ENCODE assay signal across 26 cellular contexts in the genomic region with DNA sequence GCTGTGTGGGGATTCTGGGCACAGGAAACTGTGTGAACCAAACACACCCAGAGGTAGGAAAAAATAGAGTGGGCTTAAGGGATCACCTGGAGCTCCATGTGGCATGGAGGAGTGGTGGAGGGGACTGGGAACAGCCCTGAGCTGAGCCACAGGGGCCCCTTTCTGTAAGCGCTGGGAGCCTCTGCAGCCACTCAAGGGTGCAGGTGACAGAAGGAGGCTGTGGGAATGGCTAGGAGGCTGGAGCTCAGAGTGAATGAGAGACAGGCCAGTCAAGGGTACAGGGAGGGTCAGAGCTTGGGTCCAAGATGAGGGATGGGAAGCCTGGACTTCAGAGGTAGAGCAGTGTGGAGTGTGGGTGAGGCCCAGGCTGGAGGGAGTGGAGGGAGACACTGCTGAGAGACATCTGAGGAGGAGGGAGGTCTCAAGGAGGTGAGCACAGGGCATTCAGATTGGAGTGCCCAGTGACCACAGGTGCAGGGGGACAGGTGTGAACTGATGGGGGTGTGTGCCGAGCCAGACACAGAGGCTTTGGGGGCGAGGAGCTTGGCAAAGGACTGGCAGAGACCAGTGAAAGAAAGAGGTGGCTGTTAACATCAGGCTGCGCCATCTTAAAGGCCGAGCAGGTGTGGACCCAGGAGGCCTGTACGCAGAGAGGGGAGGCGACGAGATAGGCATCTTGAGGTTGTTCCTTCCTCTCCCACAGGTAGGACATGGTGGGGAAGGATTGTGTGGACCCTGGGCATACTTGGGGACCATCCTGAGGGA. TPM values are rescaled to one million over a fixed set of nuclear protein-coding genes. Genes with fewer than 3 reads are reported as not detected.
DNase-seq lines count a peak whose midpoint lies in the region; ATAC-seq and TF ChIP-seq lines count a peak whose summit lies in the region.
"Had no signal": no experiment of that assay in that cellular context is flagged by ENCODE, and none has a peak within 500 bp of the region (broad histone marks: within the 10 kb centered on the region; RNA-seq: fewer than 3 reads in every experiment).

No MANE protein-coding gene starts in this region.

- H3K9me3 Mint-ChIP-seq in activated CD8-positive, alpha-beta T cell treated with anti-CD3 and anti-CD28 coated beads, Interleukin-2, amount 10 ng/mL, durations not matched to agents 7 days and 5 days (ENCODE audit: insufficient read depth), result no peaks in the 10 kb centered on the region
- no peaks in the 10 kb centered on the region for H3K9me3 Mint-ChIP-seq in activated CD8-positive, alpha-beta T cell treated with anti-CD3 and anti-CD28 coated beads for 36 hours
- no peaks in the 10 kb centered on the region for H3K9me3 Mint-ChIP-seq in nephron progenitor cell
- H3K9me3 Mint-ChIP-seq: T-helper 1 cell treated with Interleukin-12 subunit alpha and Interleukin-12 subunit beta and Interleukin-4 antibody, amounts not matched to agents 30 μg/mL and 1 μg/mL, for 36 hours; type B pancreatic cell had no signal

- CTCF ChIA-PET in activated CD8-positive, alpha-beta T cell treated with anti-CD3 and anti-CD28 coated beads, Interleukin-2, amount 10 ng/mL, durations not matched to agents 7 days and 5 days (lab: Charles Lee), result interaction anchor here (1.4 kb wide), 1 partner anchor 46 kb away, joined by 3 read pairs; no protein-coding TSS in a partner anchor
- CTCF ChIA-PET in activated CD8-positive, alpha-beta T cell treated with anti-CD3 and anti-CD28 coated beads for 36 hours (lab: Charles Lee), result no interaction called here

- ATAC-seq in activated CD8-positive, alpha-beta T cell treated with anti-CD3 and anti-CD28 coated beads, Interleukin-2, amount 10 ng/mL, durations not matched to agents 7 days and 5 days, result no peak
- no peak for ATAC-seq in activated CD8-positive, alpha-beta T cell treated with anti-CD3 and anti-CD28 coated beads for 36 hours
- no peak for ATAC-seq in T-helper 17 cell
- ATAC-seq in aorta (ENCODE audit: low FRiP score), result no peak
- ATAC-seq: activated CD4-positive, CD25-positive, alpha-beta regulatory T cell treated with anti-CD3 and anti-CD28 coated beads, Interleukin-2, amount 50 U/mL, for 24 hours had no signal

- intact Hi-C loops in activated CD8-positive, alpha-beta T cell treated with anti-CD3 and anti-CD28 coated beads for 36 hours (cut with micrococcal nuclease), result no loop called here
- intact Hi-C loops in stomach (cut with DNase I; ENCODE audit: low total_unique reads) (no loop called here), head of caudate nucleus (cut with DNase I) (no loop called here), aorta (cut with DNase I) (no loop called here)

- 92 to 95% (median 94%) methylated on average over 8 of the region's 8 CpGs for WGBS in stomach, 5 donors
- 98 to 99% methylated on average over 8 of the region's 8 CpGs for WGBS in aorta, 2 donors

- no peaks in the 10 kb centered on the region for H3K9me3 ChIP-seq in T-helper 17 cell (ENCODE audit: control insufficient read depth, low read length, poor library complexity, severe bottlenecking)
- H3K9me3 ChIP-seq in stomach, result no peaks in the 10 kb centered on the region
- H3K9me3 ChIP-seq in aorta (ENCODE audit: control insufficient read depth, low read length), result no peaks in the 10 kb centered on the region
- H3K9me3 ChIP-seq: adrenal gland had no signal

- H3K27me3 ChIP-seq in stomach (no peaks in the 10 kb centered on the region), aorta (ENCODE audit: control insufficient read depth in 1 of 2, insufficient read depth in 2 of 2, low read length in 1 of 2) (no peaks in the 10 kb centered on the region)
- H3K27me3 ChIP-seq: adrenal gland, brain microvascular endothelial cell had no signal

- H3K4me1 Mint-ChIP-seq in activated CD8-positive, alpha-beta T cell treated with anti-CD3 and anti-CD28 coated beads, Interleukin-2, amount 10 ng/mL, durations not matched to agents 7 days and 5 days (ENCODE audit: low read depth), result peaks cover 22% of the 10 kb centered on the region
- peaks cover 10% of the 10 kb centered on the region for H3K4me1 Mint-ChIP-seq in activated CD8-positive, alpha-beta T cell treated with anti-CD3 and anti-CD28 coated beads for 36 hours (ENCODE audit: low read depth)
- peaks cover 28% of the 10 kb centered on the region for H3K4me1 Mint-ChIP-seq in T-helper 17 cell
- peaks cover 30% of the 10 kb centered on the region for H3K4me1 Mint-ChIP-seq in nephron progenitor cell

- TF ChIP-seq CTCF in activated CD8-positive, alpha-beta T cell treated with anti-CD3 and anti-CD28 coated beads for 36 hours (IDR thresholded peaks at IDR 0.05), result no peak
- TF ChIP-seq CTCF in nephron progenitor cell (IDR thresholded peaks at IDR 0.05) (no peak), stomach (IDR thresholded peaks at IDR 0.05) (no peak)

- H3K36me3 ChIP-seq in stomach (no peaks in the 10 kb centered on the region), aorta (ENCODE audit: control insufficient read depth in 1 of 2, insufficient read depth in 2 of 2, low read length in 1 of 2) (no peaks in the 10 kb centered on the region)
- H3K36me3 ChIP-seq: adrenal gland, brain microvascular endothelial cell had no signal

- no peak overlapping the region for H3K4me3 ChIP-seq in stomach
- H3K4me3 ChIP-seq in aorta (ENCODE audit: low read length in 2 of 2), result no peak overlapping the region
- H3K4me3 ChIP-seq: adrenal gland, SK-N-MC, smooth muscle cell had no signal

- no peak overlapping the region for H3K4me3 Mint-ChIP-seq in activated CD8-positive, alpha-beta T cell treated with anti-CD3 and anti-CD28 coated beads, Interleukin-2, amount 10 ng/mL, durations not matched to agents 7 days and 5 days
- H3K4me3 Mint-ChIP-seq in activated CD8-positive, alpha-beta T cell treated with anti-CD3 and anti-CD28 coated beads for 36 hours, result no peak overlapping the region
- H3K4me3 Mint-ChIP-seq in T-helper 17 cell (peak overlapping the region; percentile 31), nephron progenitor cell (no peak overlapping the region)
- H3K4me3 Mint-ChIP-seq: T-helper 1 cell treated with Interleukin-12 subunit alpha and Interleukin-12 subunit beta and Interleukin-4 antibody, amounts not matched to agents 30 μg/mL and 1 μg/mL, for 36 hours; type B pancreatic cell had no signal

- peaks cover 11% of the 10 kb centered on the region for H3K27me3 Mint-ChIP-seq in activated CD8-positive, alpha-beta T cell treated with anti-CD3 and anti-CD28 coated beads, Interleukin-2, amount 10 ng/mL, durations not matched to agents 7 days and 5 days (ENCODE audit: low read depth)
- no peaks in the 10 kb centered on the region for H3K27me3 Mint-ChIP-seq in activated CD8-positive, alpha-beta T cell treated with anti-CD3 and anti-CD28 coated beads for 36 hours
- H3K27me3 Mint-ChIP-seq in T-helper 17 cell (peaks cover 18% of the 10 kb centered on the region), nephron progenitor cell (ENCODE audit: low read depth, poor library complexity) (peaks cover 27% of the 10 kb centered on the region)

- peak overlapping the region; percentile 10 for H3K27ac Mint-ChIP-seq in activated CD8-positive, alpha-beta T cell treated with anti-CD3 and anti-CD28 coated beads, Interleukin-2, amount 10 ng/mL, durations not matched to agents 7 days and 5 days
- H3K27ac Mint-ChIP-seq in activated CD8-positive, alpha-beta T cell treated with anti-CD3 and anti-CD28 coated beads for 36 hours, result no peak overlapping the region
- peak overlapping the region; percentile 69 for H3K27ac Mint-ChIP-seq in T-helper 17 cell
- H3K27ac Mint-ChIP-seq in nephron progenitor cell, result peak overlapping the region; percentile 79
- H3K27ac Mint-ChIP-seq: T-helper 1 cell treated with Interleukin-12 subunit alpha and Interleukin-12 subunit beta and Interleukin-4 antibody, amounts not matched to agents 30 μg/mL and 1 μg/mL, for 36 hours; type B pancreatic cell had no signal

- H3K4me1 ChIP-seq in stomach (peaks cover 13 to 51% (median 28%) of the 10 kb centered on the region in 4 donors), aorta (ENCODE audit: control insufficient read depth in 1 of 2, insufficient read depth in 2 of 2, low read length in 2 of 2) (no peaks in the 10 kb centered on the region)

- no peak for TF ChIP-seq EP300 in stomach (IDR thresholded peaks at IDR 0.05)

- no peak for DNase-seq in activated CD8-positive, alpha-beta T cell treated with anti-CD3 and anti-CD28 coated beads, Interleukin-2, amount 10 ng/mL, durations not matched to agents 7 days and 5 days
- DNase-seq in activated CD8-positive, alpha-beta T cell treated with anti-CD3 and anti-CD28 coated beads for 36 hours, result no peak
- DNase-seq in T-helper 17 cell (no peak), nephron progenitor cell (no peak), stomach (no peak), NAMALWA (ENCODE audit: low spot score) (no peak), head of caudate nucleus (no peak), aorta (no peak)
- DNase-seq: 8988T; activated T-cell treated with anti-CD3 and anti-CD28 coated beads for 4 hours; adrenal gland; brain microvascular endothelial cell; KG1; mesenchymal stem cell; NCI-H1417 treated with DMSO at 0.1 percent for 48 hours; NCI-H2081 treated with DMSO at 0.1 percent for 48 hours; NCI-H226; NCI-H748 treated with DMSO at 0.1 percent for 48 hours; occipital lobe; stimulated activated CD4-positive, alpha-beta T cell treated with anti-CD3 and anti-CD28 coated beads, Interleukin-2, amount 100 ng/mL, for 24 hours had no signal

- no peak for TF ChIP-seq POLR2A in stomach (IDR thresholded peaks at IDR 0.05)

- H3K27ac ChIP-seq in stomach (peak overlapping the region in 3 of 5 donors; percentile 65 to 78 (median 71)), aorta (ENCODE audit: low read depth in 1 of 2, low read length in 2 of 2) (no peak overlapping the region)
- H3K27ac ChIP-seq: brain microvascular endothelial cell, epithelial cell of prostate, SK-N-MC had no signal

- POLR2A ChIA-PET in activated CD8-positive, alpha-beta T cell treated with anti-CD3 and anti-CD28 coated beads, Interleukin-2, amount 10 ng/mL, durations not matched to agents 7 days and 5 days (lab: Charles Lee), result interaction anchor here (0.7 kb wide), 1 partner anchor 18 kb away, joined by 3 read pairs; no protein-coding TSS in a partner anchor
- POLR2A ChIA-PET in activated CD8-positive, alpha-beta T cell treated with anti-CD3 and anti-CD28 coated beads for 36 hours (lab: Charles Lee), result no interaction called here

- no peaks in the 10 kb centered on the region for H3K36me3 Mint-ChIP-seq in activated CD8-positive, alpha-beta T cell treated with anti-CD3 and anti-CD28 coated beads, Interleukin-2, amount 10 ng/mL, durations not matched to agents 7 days and 5 days (ENCODE audit: low read depth)
- H3K36me3 Mint-ChIP-seq in activated CD8-positive, alpha-beta T cell treated with anti-CD3 and anti-CD28 coated beads for 36 hours (ENCODE audit: low read depth), result no peaks in the 10 kb centered on the region
- H3K36me3 Mint-ChIP-seq in T-helper 17 cell (ENCODE audit: low read depth) (peaks cover 2% of the 10 kb centered on the region), nephron progenitor cell (ENCODE audit: low read depth) (no peaks in the 10 kb centered on the region)
- H3K36me3 Mint-ChIP-seq: type B pancreatic cell had no signal

RNA-seq across cellular contexts. Expression of a gene that starts 56.8 kb away (rescaled TPM):
- total RNA-seq in activated CD8-positive, alpha-beta T cell treated with anti-CD3 and anti-CD28 coated beads, Interleukin-2, amount 10 ng/mL, durations not matched to agents 7 days and 5 days, result under 1 TPM; 0.31 to 0.32 TPM
- total RNA-seq in activated CD8-positive, alpha-beta T cell treated with anti-CD3 and anti-CD28 coated beads for 36 hours, result not detected
- total RNA-seq in T-helper 17 cell, result not detected
- total RNA-seq in stomach, result 10 to 100 TPM in 3 of 5 donors, 1 to 10 TPM in 2; 1.2 to 34.1 (median 13.3) TPM
- polyA plus RNA-seq in stomach, result 1 to 10 TPM; 2.7 to 9.5 (median 8.5) TPM
- total RNA-seq in aorta, result 10 to 100 TPM; 36.2 to 61.6 TPM
- 1 to 10 TPM; 2.5 to 3.8 TPM for polyA plus RNA-seq in aorta

Comparison
In these comparisons a context has a peak if more than half of its experiments do, and no peak if none do; other contexts are left out.
1. H3K27ac ChIP-seq: peak in stomach (3 of 5); none in aorta (0 of 2).